ENCODE assay signal across 30 cellular contexts in genomic region chr2:179857236-179857635, GRCh38. TPM values are rescaled to one million over a fixed set of nuclear protein-coding genes. Genes with fewer than 3 reads are reported as not detected.
"Had no signal": no experiment of that assay in that cellular context is flagged by ENCODE, and none has a peak within 500 bp of the region (broad histone marks: within the 10 kb centered on the region; RNA-seq: fewer than 3 reads in every experiment).

No MANE protein-coding gene starts in this region.

- H3K27ac ChIP-seq: adrenal gland, body of pancreas, coronary artery, parathyroid adenoma, testis, transverse colon, uterus, WERI-Rb-1 had no signal

- H3K4me3 Mint-ChIP-seq: activated naive CD4-positive, alpha-beta T cell treated with anti-CD3 and anti-CD28 coated beads for 36 hours; activated naive CD8-positive, alpha-beta T cell treated with anti-CD3 and anti-CD28 coated beads for 36 hours; effector memory CD8-positive, alpha-beta T cell; nephron progenitor cell; T-helper 1 cell treated with Interleukin-12 subunit alpha and Interleukin-12 subunit beta and Interleukin-4 antibody, amounts not matched to agents 30 μg/mL and 1 μg/mL, for 36 hours had no signal

- H3K79me2 ChIP-seq: parathyroid adenoma had no signal

- DNase-seq: activated CD4-positive, alpha-beta T cell treated with anti-CD3 and anti-CD28 coated beads for 48 hours; activated CD4-positive, alpha-beta T cell treated with anti-CD3 and anti-CD28 coated beads, Interleukin-2, amount 50 U/mL, for 48 hours; activated CD8-positive, alpha-beta memory T cell treated with anti-CD3 and anti-CD28 coated beads for 24 hours; activated effector memory CD4-positive, alpha-beta T cell treated with anti-CD3 and anti-CD28 coated beads, Interleukin-2, amount 50 U/mL, for 16 hours; activated naive CD4-positive, alpha-beta T cell treated with anti-CD3 and anti-CD28 coated beads for 36 hours; activated naive CD8-positive, alpha-beta T cell treated with anti-CD3 and anti-CD28 coated beads for 36 hours; adrenal gland; aorta; body of pancreas; cerebellar nuclear complex; effector memory CD8-positive, alpha-beta T cell; foreskin fibroblast; head of caudate nucleus; hippocampal formation; left colon; mammary epithelial cell; nephron progenitor cell; nucleus accumbens; right cardiac atrium; stimulated activated CD4-positive, alpha-beta T cell treated with anti-CD3 and anti-CD28 coated beads, Interleukin-2, amount 100 ng/mL, for 48 hours; stimulated activated naive CD8-positive, alpha-beta T cell treated with anti-CD3 and anti-CD28 coated beads, Interleukin-15, Interleukin-2, amounts not matched to agents 100 U/mL and 50 U/mL, for 24 hours; T-helper 9 cell; testis; transverse colon; uterus; WERI-Rb-1 had no signal

- H3K4me1 ChIP-seq: parathyroid adenoma, testis, uterus had no signal

- H3K9me3 Mint-ChIP-seq: activated naive CD4-positive, alpha-beta T cell treated with anti-CD3 and anti-CD28 coated beads for 36 hours; activated naive CD8-positive, alpha-beta T cell treated with anti-CD3 and anti-CD28 coated beads for 36 hours; effector memory CD8-positive, alpha-beta T cell; nephron progenitor cell; T-helper 1 cell treated with Interleukin-12 subunit alpha and Interleukin-12 subunit beta and Interleukin-4 antibody, amounts not matched to agents 30 μg/mL and 1 μg/mL, for 36 hours had no signal

- H3K27ac Mint-ChIP-seq: activated naive CD4-positive, alpha-beta T cell treated with anti-CD3 and anti-CD28 coated beads for 36 hours; activated naive CD8-positive, alpha-beta T cell treated with anti-CD3 and anti-CD28 coated beads for 36 hours; effector memory CD8-positive, alpha-beta T cell; nephron progenitor cell; T-helper 1 cell treated with Interleukin-12 subunit alpha and Interleukin-12 subunit beta and Interleukin-4 antibody, amounts not matched to agents 30 μg/mL and 1 μg/mL, for 36 hours had no signal

- H2AFZ ChIP-seq: parathyroid adenoma had no signal

- H3K9ac ChIP-seq: parathyroid adenoma had no signal

- ATAC-seq: activated CD4-positive, CD25-positive, alpha-beta regulatory T cell treated with anti-CD3 and anti-CD28 coated beads, Interleukin-2, amount 50 U/mL, for 24 hours; body of pancreas; effector memory CD8-positive, alpha-beta T cell; left colon; right cardiac atrium; stimulated activated naive CD8-positive, alpha-beta T cell treated with anti-CD3 and anti-CD28 coated beads, Interleukin-15, Interleukin-2, amounts not matched to agents 100 U/mL and 50 U/mL, for 24 hours had no signal

- H3K9me3 ChIP-seq: adrenal gland, body of pancreas, testis, transverse colon, uterus had no signal

- H3K36me3 Mint-ChIP-seq: activated naive CD8-positive, alpha-beta T cell treated with anti-CD3 and anti-CD28 coated beads for 36 hours had no signal

- H3K4me3 ChIP-seq: adrenal gland, body of pancreas, coronary artery, testis, transverse colon, uterus had no signal

- H3K27me3 ChIP-seq: adrenal gland, body of pancreas, testis had no signal

- H3K36me3 ChIP-seq: adrenal gland, transverse colon, uterus, WERI-Rb-1 had no signal

RNA-seq across cellular contexts. Expression of gene ZNF385B, which starts 4.2 kb away (rescaled TPM):
- total RNA-seq: activated naive CD4-positive, alpha-beta T cell treated with anti-CD3 and anti-CD28 coated beads for 36 hours; activated naive CD8-positive, alpha-beta T cell treated with anti-CD3 and anti-CD28 coated beads for 36 hours had no signal
- polyA plus RNA-seq: mammary epithelial cell had no signal
